ENCODE assay signal across 22 cellular contexts in the genomic region with DNA sequence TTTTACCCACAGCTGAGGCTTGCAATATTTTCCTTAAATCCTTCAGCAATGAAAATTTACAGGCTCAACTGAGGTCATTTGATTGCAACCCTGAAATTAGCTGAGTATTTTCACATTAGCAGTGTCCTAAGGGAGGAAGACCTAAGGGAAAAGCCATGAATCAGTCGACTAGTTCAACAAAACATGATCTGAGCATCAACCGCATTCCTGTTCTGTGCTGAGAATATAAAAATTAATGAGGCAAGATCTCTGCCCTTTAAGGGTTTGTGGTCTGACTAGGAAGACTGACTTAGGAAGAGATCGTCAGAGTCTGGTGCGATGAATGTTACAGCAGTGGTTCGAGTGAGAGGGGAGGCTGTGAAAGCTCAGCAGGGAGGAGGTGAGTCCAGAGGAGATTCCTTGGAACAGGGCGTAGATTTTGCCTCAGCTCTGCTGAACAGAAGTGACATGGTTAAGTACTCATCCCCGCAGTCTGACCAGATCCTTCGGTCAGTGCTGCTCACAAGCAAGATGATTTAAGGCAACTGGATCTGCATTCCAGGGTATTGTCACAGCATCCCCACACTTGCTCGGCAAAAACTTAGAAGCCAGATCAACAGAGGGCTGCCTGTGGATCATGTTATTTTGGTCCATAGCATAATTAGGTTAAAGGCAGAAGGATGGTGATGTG. TPM values are rescaled to one million over a fixed set of nuclear protein-coding genes. Genes with fewer than 3 reads are reported as not detected.
A peak's percentile ranks its signal among the peaks of the same experiment; 100 is the strongest.
DNase-seq lines count a peak whose midpoint lies in the region; ATAC-seq, FAIRE-seq and TF ChIP-seq lines count a peak whose summit lies in the region.
"Had no signal": no experiment of that assay in that cellular context is flagged by ENCODE, and none has a peak within 500 bp of the region (broad histone marks: within the 10 kb centered on the region; RNA-seq: fewer than 3 reads in every experiment).

No MANE protein-coding gene starts in this region.

- no peaks in the 10 kb centered on the region for H3K9me2 ChIP-seq in PC-9 (ENCODE audit: insufficient read depth)

- H3K9me3 ChIP-seq in PC-9 (ENCODE audit: insufficient read depth, low read depth), result no peaks in the 10 kb centered on the region
- H3K9me3 ChIP-seq: upper lobe of right lung had no signal

- POLR2A ChIA-PET in PC-9 (lab: Charles Lee; ENCODE audit: unreplicated experiment), result interaction anchor here (0.6 kb wide), 1 partner anchor 49 kb away, joined by 3 read pairs; no protein-coding TSS in a partner anchor

- intact Hi-C loops in PC-9 (cut with micrococcal nuclease; ENCODE audit: unreplicated experiment), result loop anchor here (5.0 to 10.0 kb wide), 2 partner anchors 360 to 447 kb away; a partner anchor contains a TSS

- no peak overlapping the region for H3K4me2 ChIP-seq in PC-9
- H3K4me2 ChIP-seq: hepatocyte, KMS-11 had no signal

- H3K27ac Mint-ChIP-seq in nephron progenitor cell, result peak overlapping the region; percentile 70
- H3K27ac Mint-ChIP-seq: activated T-helper 2 cell treated with anti-CD3 and anti-CD28 coated beads, Interferon-gamma antibody, Interleukin-2, Interleukin-4, amounts not matched to agents 10 μg/mL and 5 μg/mL and 100 μg/mL, durations not matched to agents 14 hours and 24 hours and 36 hours; CD8-positive, alpha-beta memory T cell had no signal

- H3K4me1 Mint-ChIP-seq in nephron progenitor cell, result peaks cover 12% of the 10 kb centered on the region
- H3K4me1 Mint-ChIP-seq: CD8-positive, alpha-beta memory T cell had no signal

- H3K27me3 Mint-ChIP-seq in nephron progenitor cell (ENCODE audit: low read depth, poor library complexity), result peaks cover 3% of the 10 kb centered on the region

- peaks cover 5% of the 10 kb centered on the region; the same call in 1 of the 2 replicates for H3K36me3 ChIP-seq in PC-9 (ENCODE audit: low read depth)
- H3K36me3 ChIP-seq: upper lobe of right lung had no signal

- no TSS peak for BruUV-seq in PC-9 (replicated peaks; lab: Mats Ljungman, UMichigan)

- H3K4me3 ChIP-seq in PC-9, result no peak overlapping the region
- H3K4me3 ChIP-seq: hepatocyte, upper lobe of right lung had no signal

- H4K20me1 ChIP-seq in PC-9 (ENCODE audit: insufficient read depth), result no peaks in the 10 kb centered on the region

- H3K79me2 ChIP-seq in PC-9 (ENCODE audit: low read depth), result no peaks in the 10 kb centered on the region
- H3K79me2 ChIP-seq: hepatocyte had no signal

- peak; percentile 44 for DNase-seq in AG08395 (ENCODE audit: low spot score)
- DNase-seq in HTR-8/SVneo (ENCODE audit: insufficient read length, low spot score), result no peak
- DNase-seq in fibroblast of gingiva (ENCODE audit: low read depth), result peak; percentile 17
- no peak for DNase-seq in nephron progenitor cell
- no peak for DNase-seq in GM19239 (ENCODE audit: insufficient read length, low spot score)
- DNase-seq in PC-9, result no peak
- DNase-seq: activated CD4-positive, CD25-positive, alpha-beta regulatory T cell; anterior cingulate cortex; CD8-positive, alpha-beta memory T cell; mesendoderm; NCI-H1105; NCI-H526; stimulated activated naive CD8-positive, alpha-beta T cell treated with anti-CD3 and anti-CD28 coated beads, Interleukin-15, Interleukin-2, amounts not matched to agents 100 U/mL and 50 U/mL, for 24 hours; T-helper 17 cell; upper lobe of right lung had no signal

- no peaks in the 10 kb centered on the region for H3K36me3 Mint-ChIP-seq in nephron progenitor cell (ENCODE audit: low read depth)
- H3K36me3 Mint-ChIP-seq: CD8-positive, alpha-beta memory T cell had no signal

- CTCF ChIA-PET in PC-9 (lab: Charles Lee), result no interaction called here

- no peak overlapping the region for H3K4me3 Mint-ChIP-seq in nephron progenitor cell
- H3K4me3 Mint-ChIP-seq: CD8-positive, alpha-beta memory T cell; T-helper 17 cell had no signal

- no peak overlapping the region for H2AFZ ChIP-seq in PC-9
- H2AFZ ChIP-seq: hepatocyte had no signal

- H3F3A ChIP-seq in PC-9 (ENCODE audit: insufficient read depth, low read depth), result no peaks in the 10 kb centered on the region; the same call in 1 of the 2 replicates

- no peaks in the 10 kb centered on the region for H3K9me3 Mint-ChIP-seq in nephron progenitor cell
- H3K9me3 Mint-ChIP-seq: activated T-helper 2 cell treated with anti-CD3 and anti-CD28 coated beads, Interferon-gamma antibody, Interleukin-2, Interleukin-4, amounts not matched to agents 10 μg/mL and 5 μg/mL and 100 μg/mL, durations not matched to agents 14 hours and 24 hours and 36 hours; CD8-positive, alpha-beta memory T cell had no signal

- ATAC-seq in GM19397 (IDR thresholded peaks at IDR 0.05; ENCODE audit: unreplicated experiment), result no peak
- ATAC-seq in GM19023 (IDR thresholded peaks at IDR 0.05; ENCODE audit: unreplicated experiment), result no peak
- ATAC-seq: stimulated activated naive CD8-positive, alpha-beta T cell treated with anti-CD3 and anti-CD28 coated beads, Interleukin-15, Interleukin-2, amounts not matched to agents 100 U/mL and 50 U/mL, for 24 hours; T-helper 17 cell; upper lobe of right lung had no signal

- no peak for TF ChIP-seq CTCF in nephron progenitor cell (IDR thresholded peaks at IDR 0.05)
- TF ChIP-seq CTCF in PC-9 (conservative IDR thresholded peaks at IDR 0.05), result no peak

- peaks cover 8% of the 10 kb centered on the region; the same call in 1 of the 2 replicates for H3K4me1 ChIP-seq in PC-9 (replicated peaks; ENCODE audit: insufficient read depth)
- H3K4me1 ChIP-seq: upper lobe of right lung had no signal

- no peak overlapping the region for H3K27ac ChIP-seq in PC-9
- H3K27ac ChIP-seq: hepatocyte, KMS-11, upper lobe of right lung had no signal

- peak; percentile 71 for FAIRE-seq in HTR-8/SVneo (lab: Jason Lieb, UNC)
- no peak for FAIRE-seq in GM19239 (lab: Jason Lieb, UNC)
- FAIRE-seq: endometrium, keratinocyte had no signal

- no peaks in the 10 kb centered on the region for H3K27me3 ChIP-seq in PC-9 (ENCODE audit: insufficient read depth, low read depth)
- H3K27me3 ChIP-seq: hepatocyte, upper lobe of right lung had no signal

RNA-seq across cellular contexts. Expression of a gene that starts 49.6 kb away (rescaled TPM):
- 56.7 and 87.9 TPM in 2 replicates for total RNA-seq in PC-9 (2021)

Comparison
In these comparisons a context has a peak if more than half of its experiments do, and no peak if none do; other contexts are left out.
1. DNase-seq: peak in AG08395 (single experiment) and fibroblast of gingiva (single experiment); none in HTR-8/SVneo (single experiment), nephron progenitor cell (single experiment), GM19239 (single experiment) and PC-9 (0 of 2).